Comparison of ENCODE assay signal across 9 cellular contexts in genomic region chr12:93419388-93420034, GRCh38. TPM values are rescaled to one million over a fixed set of nuclear protein-coding genes. Genes with fewer than 3 reads are reported as not detected.
A peak's percentile ranks its signal among the peaks of the same experiment; 100 is the strongest.
DNase-seq lines count a peak whose midpoint lies in the region; ATAC-seq and TF ChIP-seq lines count a peak whose summit lies in the region.
"Had no signal": no experiment of that assay in that cellular context is flagged by ENCODE, and none has a peak within 500 bp of the region (broad histone marks: within the 10 kb centered on the region; RNA-seq: fewer than 3 reads in every experiment).

No MANE protein-coding gene starts in this region.

- DNase-seq in DMS79 (lab: John Stamatoyannopoulos, UW) (peak; percentile 19), RPMI7951 (ENCODE audit: low read depth) (peak; percentile 48), endothelial cell (ENCODE audit: low spot score) (no peak), T-helper 9 cell (no peak)
- DNase-seq in natural killer cell treated with Interleukin-12 subunit alpha and Interleukin-12 subunit beta and Interleukin-15 and Interleukin-18, amount 100 ng/mL, for 72 hours (ENCODE audit: low spot score), result no peak

- peaks cover 2% of the 10 kb centered on the region for H3K36me3 Mint-ChIP-seq in endothelial cell (ENCODE audit: low read depth, unreplicated experiment)
- H3K36me3 Mint-ChIP-seq in natural killer cell treated with Interleukin-12 subunit alpha and Interleukin-12 subunit beta and Interleukin-15 and Interleukin-18, amount 100 ng/mL, for 72 hours, result no peaks in the 10 kb centered on the region

- peaks cover 38% of the 10 kb centered on the region for H3K4me1 Mint-ChIP-seq in endothelial cell (ENCODE audit: unreplicated experiment)
- peaks cover 47 to 68% of the 10 kb centered on the region in 2 donors for H3K4me1 Mint-ChIP-seq in natural killer cell treated with Interleukin-12 subunit alpha and Interleukin-12 subunit beta and Interleukin-15 and Interleukin-18, amount 100 ng/mL, for 72 hours (ENCODE audit: low read depth in 2 of 2)

- no peak overlapping the region for H3K4me3 Mint-ChIP-seq in endothelial cell (ENCODE audit: unreplicated experiment)
- no peak overlapping the region for H3K4me3 Mint-ChIP-seq in natural killer cell treated with Interleukin-12 subunit alpha and Interleukin-12 subunit beta and Interleukin-15 and Interleukin-18, amount 100 ng/mL, for 72 hours
- H3K4me3 Mint-ChIP-seq: T-helper 1 cell treated with Interleukin-12 subunit alpha and Interleukin-12 subunit beta and Interleukin-4 antibody, amounts not matched to agents 30 μg/mL and 1 μg/mL, for 36 hours had no signal

- peaks cover under 1% of the 10 kb centered on the region for H3K27me3 Mint-ChIP-seq in endothelial cell (ENCODE audit: unreplicated experiment)
- H3K27me3 Mint-ChIP-seq in natural killer cell treated with Interleukin-12 subunit alpha and Interleukin-12 subunit beta and Interleukin-15 and Interleukin-18, amount 100 ng/mL, for 72 hours, result no peaks in the 10 kb centered on the region

- H3K9me3 Mint-ChIP-seq in endothelial cell (ENCODE audit: unreplicated experiment), result no peaks in the 10 kb centered on the region
- H3K9me3 Mint-ChIP-seq in natural killer cell treated with Interleukin-12 subunit alpha and Interleukin-12 subunit beta and Interleukin-15 and Interleukin-18, amount 100 ng/mL, for 72 hours, result no peaks in the 10 kb centered on the region
- H3K9me3 Mint-ChIP-seq: T-helper 1 cell treated with Interleukin-12 subunit alpha and Interleukin-12 subunit beta and Interleukin-4 antibody, amounts not matched to agents 30 μg/mL and 1 μg/mL, for 36 hours had no signal

- ATAC-seq in HG03354 (IDR thresholded peaks at IDR 0.05; ENCODE audit: poor library complexity, severe bottlenecking, unreplicated experiment), result peak; percentile 47
- ATAC-seq in natural killer cell treated with Interleukin-12 subunit alpha and Interleukin-12 subunit beta and Interleukin-15 and Interleukin-18, amount 100 ng/mL, for 72 hours, result peak; percentile 50 to 65
- ATAC-seq in GM18517 (IDR thresholded peaks at IDR 0.05; ENCODE audit: unreplicated experiment), result no peak
- no peak for ATAC-seq in HG03095 (IDR thresholded peaks at IDR 0.05; ENCODE audit: unreplicated experiment)

- peak overlapping the region; percentile 11 for H3K27ac Mint-ChIP-seq in endothelial cell (ENCODE audit: unreplicated experiment)
- no peak overlapping the region for H3K27ac Mint-ChIP-seq in natural killer cell treated with Interleukin-12 subunit alpha and Interleukin-12 subunit beta and Interleukin-15 and Interleukin-18, amount 100 ng/mL, for 72 hours
- H3K27ac Mint-ChIP-seq: T-helper 1 cell treated with Interleukin-12 subunit alpha and Interleukin-12 subunit beta and Interleukin-4 antibody, amounts not matched to agents 30 μg/mL and 1 μg/mL, for 36 hours had no signal

- TF ChIP-seq CTCF in endothelial cell (IDR thresholded peaks at IDR 0.05; ENCODE audit: unreplicated experiment), result peak; percentile 78

RNA-seq across cellular contexts. Expression of gene UBE2N, which starts 22.2 kb away (rescaled TPM):
- total RNA-seq in RPMI7951 (2014; rRNA removed; shearing (Covaris generic)), result 134 and 160 TPM in 2 replicates
- total RNA-seq in endothelial cell (ENCODE audit: unreplicated experiment), result 150 TPM
- 100 to 1,000 TPM; 184 to 213 TPM for total RNA-seq in natural killer cell treated with Interleukin-12 subunit alpha and Interleukin-12 subunit beta and Interleukin-15 and Interleukin-18, amount 100 ng/mL, for 72 hours

RNA-seq across cellular contexts. Expression of gene NUDT4, which starts 41.8 kb away (rescaled TPM):
- total RNA-seq in RPMI7951 (2014; rRNA removed; shearing (Covaris generic)), result 36.0 and 40.5 TPM in 2 replicates
- total RNA-seq in endothelial cell (ENCODE audit: unreplicated experiment), result 91.7 TPM
- total RNA-seq in natural killer cell treated with Interleukin-12 subunit alpha and Interleukin-12 subunit beta and Interleukin-15 and Interleukin-18, amount 100 ng/mL, for 72 hours, result 10 to 100 TPM; 30.3 to 32.8 TPM

RNA-seq across cellular contexts. Expression of gene MRPL42, which starts 47.8 kb away (rescaled TPM):
- total RNA-seq in RPMI7951 (2014; rRNA removed; shearing (Covaris generic)), result 89.8 and 127 TPM in 2 replicates
- total RNA-seq in endothelial cell (ENCODE audit: unreplicated experiment), result 34.6 TPM
- total RNA-seq in natural killer cell treated with Interleukin-12 subunit alpha and Interleukin-12 subunit beta and Interleukin-15 and Interleukin-18, amount 100 ng/mL, for 72 hours, result 10 to 100 TPM; 42.8 to 53.2 TPM

Comparison
In these comparisons a context has a peak if more than half of its experiments do, and no peak if none do; other contexts are left out.
1. DNase-seq: peak in DMS79 (single experiment) and RPMI7951 (single experiment); none in endothelial cell (single experiment), natural killer cell treated with Interleukin-12 subunit alpha and Interleukin-12 subunit beta and Interleukin-15 and Interleukin-18, amount 100 ng/mL, for 72 hours (single experiment) and T-helper 9 cell (single experiment).
2. ATAC-seq: peak in HG03354 (single experiment) and natural killer cell treated with Interleukin-12 subunit alpha and Interleukin-12 subunit beta and Interleukin-15 and Interleukin-18, amount 100 ng/mL, for 72 hours (2 of 2); none in GM18517 (single experiment) and HG03095 (single experiment).